8 cellular contexts compared by ENCODE assay signal in the genomic region with DNA sequence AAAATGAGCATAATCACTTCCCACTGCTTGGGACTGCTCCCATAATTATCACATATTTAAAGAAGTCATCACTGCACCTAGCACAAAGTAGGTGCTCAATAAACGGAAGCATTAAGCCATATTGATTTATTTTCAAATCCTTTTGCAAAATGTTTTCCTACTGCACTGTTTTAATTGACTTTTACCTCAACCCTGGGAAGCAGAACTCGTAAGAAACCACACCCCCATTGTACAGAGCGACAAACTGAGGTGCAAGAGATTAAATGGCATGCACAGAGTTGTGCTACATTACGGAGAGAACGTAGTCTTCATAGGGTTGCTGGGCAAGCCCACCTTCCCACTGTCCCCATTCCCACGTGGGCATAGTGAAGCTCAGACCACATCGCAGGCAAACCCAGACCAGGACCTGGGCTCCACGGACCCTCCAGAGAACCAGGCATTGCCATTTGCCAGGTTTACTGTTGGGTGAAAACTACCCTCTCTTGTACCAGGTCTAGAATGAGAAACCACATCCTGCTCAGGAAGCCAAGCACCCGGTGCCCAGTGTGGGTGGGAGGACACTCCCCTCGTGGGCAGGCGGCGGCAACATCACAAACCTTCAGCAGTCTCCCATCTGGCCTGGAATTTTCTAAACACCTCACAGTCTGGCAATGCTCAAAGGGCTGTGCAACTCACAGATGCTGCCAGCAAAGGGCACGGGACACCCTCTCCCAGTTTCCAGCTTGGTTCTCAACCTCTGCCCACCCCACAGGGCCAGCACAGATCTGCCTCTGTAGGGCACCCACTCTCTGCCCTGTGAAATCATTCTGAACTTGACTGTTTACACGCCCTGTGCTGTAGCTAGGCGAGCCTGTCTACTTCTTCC. TPM values are rescaled to one million over a fixed set of nuclear protein-coding genes. Genes with fewer than 3 reads are reported as not detected.
DNase-seq lines count a peak whose midpoint lies in the region; ATAC-seq and TF ChIP-seq lines count a peak whose summit lies in the region.

No MANE protein-coding gene starts in this region.

- ATAC-seq in CD4-positive, CD25-positive, alpha-beta regulatory T cell (ENCODE audit: low read depth in 2 of 2) = peak; percentile 68 to 83
- no peak for ATAC-seq in GM21360 (IDR thresholded peaks at IDR 0.05; ENCODE audit: unreplicated experiment)
- no peak for ATAC-seq in HG03135 (IDR thresholded peaks at IDR 0.05; ENCODE audit: unreplicated experiment)

- H3K27me3 ChIP-seq in CD4-positive, CD25-positive, alpha-beta regulatory T cell (ENCODE audit: control insufficient read depth, insufficient read depth, low read length) = no peaks in the 10 kb centered on the region
- H3K27me3 ChIP-seq in breast epithelium = no peaks in the 10 kb centered on the region

- H3K36me3 Mint-ChIP-seq in CD4-positive, CD25-positive, alpha-beta regulatory T cell = peaks cover 3% of the 10 kb centered on the region
- no peaks in the 10 kb centered on the region for H3K36me3 Mint-ChIP-seq in nephron progenitor cell (ENCODE audit: low read depth)

- no peak for TF ChIP-seq POLR2A in breast epithelium (IDR thresholded peaks at IDR 0.05)

- H3K27me3 Mint-ChIP-seq in CD4-positive, CD25-positive, alpha-beta regulatory T cell = peaks cover 9% of the 10 kb centered on the region
- peaks cover 9% of the 10 kb centered on the region for H3K27me3 Mint-ChIP-seq in nephron progenitor cell (ENCODE audit: low read depth, poor library complexity)

- intact Hi-C loops in breast epithelium (cut with DNase I; ENCODE audit: low total_unique reads) = no loop called here

- peak; percentile 62 to 89 (median 75) for DNase-seq in CD4-positive, CD25-positive, alpha-beta regulatory T cell
- DNase-seq in T-helper 1 cell = peak in 4 of 5 donors; percentile 51 to 83 (median 60)
- peak in 1 of 2 donors; percentile 87 for DNase-seq in breast epithelium (ENCODE audit: low spot score in 2 of 2)
- no peak for DNase-seq in nephron progenitor cell
- no peak for DNase-seq in NCI-H510A (lab: John Stamatoyannopoulos, UW)
- no peak for DNase-seq in NK-92 treated with Interleukin-12 subunit alpha and Interleukin-12 subunit beta, amount 100 ng/mL, for 24 hours (lab: John Stamatoyannopoulos, UW)

- H3K4me1 Mint-ChIP-seq in CD4-positive, CD25-positive, alpha-beta regulatory T cell = peaks cover 27 to 99% (median 87%) of the 10 kb centered on the region in 4 donors
- peaks cover 86% of the 10 kb centered on the region for H3K4me1 Mint-ChIP-seq in nephron progenitor cell

- H3K27ac ChIP-seq in CD4-positive, CD25-positive, alpha-beta regulatory T cell (ENCODE audit: insufficient read depth, low read length, poor library complexity, severe bottlenecking) = peak overlapping the region; percentile 98
- H3K27ac ChIP-seq in breast epithelium = peak overlapping the region; percentile 83 to 92

- H3K4me3 ChIP-seq in CD4-positive, CD25-positive, alpha-beta regulatory T cell (ENCODE audit: low read depth, low read length) = peak overlapping the region; percentile 92
- H3K4me3 ChIP-seq in breast epithelium = peak overlapping the region in 1 of 3 donors; percentile 65

- H3K4me3 Mint-ChIP-seq in CD4-positive, CD25-positive, alpha-beta regulatory T cell = peak overlapping the region; percentile 93 to 98 (median 95)
- no peak overlapping the region for H3K4me3 Mint-ChIP-seq in nephron progenitor cell

- H3K27ac Mint-ChIP-seq in CD4-positive, CD25-positive, alpha-beta regulatory T cell = peak overlapping the region; percentile 94 to 99 (median 97)
- peak overlapping the region; percentile 56 for H3K27ac Mint-ChIP-seq in nephron progenitor cell

- H3K9me3 Mint-ChIP-seq in CD4-positive, CD25-positive, alpha-beta regulatory T cell = no peaks in the 10 kb centered on the region
- no peaks in the 10 kb centered on the region for H3K9me3 Mint-ChIP-seq in nephron progenitor cell

- H3K36me3 ChIP-seq in CD4-positive, CD25-positive, alpha-beta regulatory T cell (ENCODE audit: control insufficient read depth, insufficient read depth, low read length) = peaks cover 3% of the 10 kb centered on the region
- H3K36me3 ChIP-seq in breast epithelium = no peaks in the 10 kb centered on the region

- peaks cover 99% of the 10 kb centered on the region for H3K4me1 ChIP-seq in CD4-positive, CD25-positive, alpha-beta regulatory T cell (ENCODE audit: control insufficient read depth, insufficient read depth, low read length, poor library complexity, severe bottlenecking)
- peaks cover 11 to 28% of the 10 kb centered on the region in 2 donors for H3K4me1 ChIP-seq in breast epithelium

- TF ChIP-seq CTCF in breast epithelium (IDR thresholded peaks at IDR 0.05) (no peak), nephron progenitor cell (IDR thresholded peaks at IDR 0.05) (no peak)

- no peaks in the 10 kb centered on the region for H3K9me3 ChIP-seq in CD4-positive, CD25-positive, alpha-beta regulatory T cell (ENCODE audit: control insufficient read depth in 2 of 2, low read length in 2 of 2)
- no peaks in the 10 kb centered on the region for H3K9me3 ChIP-seq in breast epithelium

RNA-seq across cellular contexts. Expression of a gene that starts 8.2 kb away (rescaled TPM):
- 101 TPM for total RNA-seq in CD4-positive, CD25-positive, alpha-beta regulatory T cell
- 1 to 10 TPM; 1.4 to 4.7 (median 2.9) TPM for polyA plus RNA-seq in CD4-positive, CD25-positive, alpha-beta regulatory T cell
- 10 to 100 TPM in 2 of 3 donors, 1 to 10 TPM in 1; 5.8 to 35.3 (median 34.4) TPM for total RNA-seq in breast epithelium

RNA-seq across cellular contexts. Expression of a gene that starts 45.9 kb away (rescaled TPM):
- 1.4 TPM for total RNA-seq in CD4-positive, CD25-positive, alpha-beta regulatory T cell
- polyA plus RNA-seq in CD4-positive, CD25-positive, alpha-beta regulatory T cell = 1 to 10 TPM; 1.0 to 2.0 (median 1.5) TPM
- total RNA-seq in breast epithelium = 10 to 100 TPM; 15.7 to 81.0 (median 23.7) TPM

Comparison
In these comparisons a context has a peak if more than half of its experiments do, and no peak if none do; other contexts are left out.
1. ATAC-seq: peak in CD4-positive, CD25-positive, alpha-beta regulatory T cell (2 of 2); none in GM21360 (single experiment) and HG03135 (single experiment).
2. DNase-seq: peak in CD4-positive, CD25-positive, alpha-beta regulatory T cell (3 of 3) and T-helper 1 cell (4 of 5); none in nephron progenitor cell (single experiment), NCI-H510A (single experiment) and NK-92 treated with Interleukin-12 subunit alpha and Interleukin-12 subunit beta, amount 100 ng/mL, for 24 hours (single experiment).